ENCODE assay signal across 8 cellular contexts in genomic region chr7:41881313-41882130, GRCh38.
A peak's percentile ranks its signal among the peaks of the same experiment; 100 is the strongest.
DNase-seq lines count a peak whose midpoint lies in the region; ATAC-seq, FAIRE-seq and TF ChIP-seq lines count a peak whose summit lies in the region.

No MANE protein-coding gene starts in this region.

- no peaks in the 10 kb centered on the region for H3K36me3 Mint-ChIP-seq in nephron progenitor cell (ENCODE audit: low read depth)
- H3K36me3 Mint-ChIP-seq in progenitor cell of endocrine pancreas (ENCODE audit: insufficient read depth): no peaks in the 10 kb centered on the region

- CTCF ChIA-PET in HepG2 (lab: Yijun Ruan, JAX; ENCODE audit: low intra/inter-chr PET ratio, low total read pairs): no interaction called here

- intact Hi-C loops in HepG2 (cut with micrococcal nuclease; ENCODE audit: unreplicated experiment) (loop anchor here (10.0 kb wide), 1 partner anchor 997 kb away; no protein-coding TSS in a partner anchor), cardiac septum (cut with DNase I) (no loop called here)

- peaks cover 0 to 4% (median 0%) of the 10 kb centered on the region in 4 donors for H3K27me3 ChIP-seq in liver (ENCODE audit: control insufficient read depth in 4 of 4, insufficient read depth in 4 of 4, low read length in 3 of 4)
- H3K27me3 ChIP-seq in HepG2 (ENCODE audit: control insufficient read depth in 1 of 2, insufficient read depth in 2 of 2, low read length in 2 of 2): no peaks in the 10 kb centered on the region

- H3K79me2 ChIP-seq in HepG2 (ENCODE audit: insufficient read depth, low read length): no peaks in the 10 kb centered on the region

- peaks cover 3% of the 10 kb centered on the region for H3K27me3 Mint-ChIP-seq in nephron progenitor cell (ENCODE audit: low read depth, poor library complexity)
- peaks cover 3% of the 10 kb centered on the region for H3K27me3 Mint-ChIP-seq in progenitor cell of endocrine pancreas

- no TSS peak for BruUV-seq in HepG2 (replicated peaks; lab: Mats Ljungman, UMichigan)

- H3K27ac Mint-ChIP-seq in nephron progenitor cell: no peak overlapping the region
- no peak overlapping the region for H3K27ac Mint-ChIP-seq in progenitor cell of endocrine pancreas

- peak overlapping the region; percentile 30 to 31 for H3K27ac ChIP-seq in liver (ENCODE audit: low read depth in 1 of 2, low read length in 2 of 2)
- H3K27ac ChIP-seq in HepG2 (ENCODE audit: extremely low read length, insufficient read depth, low read length): no peak overlapping the region

- H3K4me3 ChIP-seq in liver (ENCODE audit: low read depth in 1 of 3, low read length in 3 of 3) (no peak overlapping the region), HepG2 (replicated peaks in 1 of 3; ENCODE audit: insufficient read depth in 1 of 3, low read depth in 2 of 3, low read length in 3 of 3) (no peak overlapping the region)

- H2AFZ ChIP-seq in HepG2 (ENCODE audit: low read length): no peak overlapping the region

- no peaks in the 10 kb centered on the region for H3K4me1 ChIP-seq in liver (ENCODE audit: control insufficient read depth in 4 of 4, insufficient read depth in 4 of 4, low read length in 3 of 4)
- H3K4me1 ChIP-seq in HepG2 (ENCODE audit: insufficient read depth, low read length): no peaks in the 10 kb centered on the region

- H3K4me1 Mint-ChIP-seq in nephron progenitor cell (peaks cover 5% of the 10 kb centered on the region), progenitor cell of endocrine pancreas (ENCODE audit: low read depth) (no peaks in the 10 kb centered on the region)

- DNase-seq in HepG2 (ENCODE audit: low spot score): no peak
- DNase-seq in activated CD4-positive, alpha-beta T cell treated with anti-CD3 and anti-CD28 coated beads, Interleukin-2, amount 50 U/mL, for 4 hours: peak; percentile 38 to 49
- DNase-seq in cardiac septum (ENCODE audit: low spot score): peak; percentile 81
- peak; percentile 60 for DNase-seq in stimulated activated CD8-positive, alpha-beta memory T cell treated with anti-CD3 and anti-CD28 coated beads, Interleukin-12 subunit alpha, Interleukin-12 subunit beta, amount 100 ng/mL, for 4 hours (ENCODE audit: low read depth)
- DNase-seq in nephron progenitor cell: no peak
- DNase-seq in progenitor cell of endocrine pancreas (ENCODE audit: low spot score, unreplicated experiment): no peak

- no peak overlapping the region for H3K9ac ChIP-seq in liver (ENCODE audit: low read depth in 1 of 2, low read length in 2 of 2)
- no peak overlapping the region for H3K9ac ChIP-seq in HepG2 (ENCODE audit: insufficient read depth, low read depth, low read length)

- no peak overlapping the region for H3K4me2 ChIP-seq in HepG2 (ENCODE audit: low read depth, low read length)

- H3K36me3 ChIP-seq in liver (ENCODE audit: control insufficient read depth in 4 of 4, insufficient read depth in 3 of 4, low read depth in 1 of 4, low read length in 3 of 4) (no peaks in the 10 kb centered on the region), HepG2 (replicated peaks in 1 of 2; ENCODE audit: control insufficient read depth in 1 of 2, insufficient read depth in 2 of 2, low read length in 2 of 2) (no peaks in the 10 kb centered on the region)

- in situ Hi-C loops in HepG2 (cut with HindIII; ENCODE audit: extremely low pct_ligation_motif_present, low pct_unique_long_range_greater_than_20kb): no loop called here

- no peak for FAIRE-seq in HepG2 (lab: Jason Lieb, UNC)

- H3K4me3 Mint-ChIP-seq in nephron progenitor cell (no peak overlapping the region), progenitor cell of endocrine pancreas (ENCODE audit: low read depth) (no peak overlapping the region)

- H3K9me3 Mint-ChIP-seq in nephron progenitor cell: peaks cover 4% of the 10 kb centered on the region
- no peaks in the 10 kb centered on the region for H3K9me3 Mint-ChIP-seq in progenitor cell of endocrine pancreas (ENCODE audit: low read depth)

- TF ChIP-seq EP300 in HepG2 (IDR thresholded peaks at IDR 0.05; ENCODE audit: low read depth in 2 of 2, low read length in 2 of 2): no peak
- no peak for TF ChIP-seq EP300 in HepG2 (CRISPR knock-in tag; IDR thresholded peaks at IDR 0.05; ENCODE audit: borderline replicate concordance)

- no peak for TF ChIP-seq CTCF in liver (IDR thresholded peaks at IDR 0.05; ENCODE audit: low read depth, low read length, missing input control)
- no peak for TF ChIP-seq CTCF in HepG2 (CRISPR knock-in tag; IDR thresholded peaks at IDR 0.05)
- TF ChIP-seq CTCF in nephron progenitor cell (IDR thresholded peaks at IDR 0.05): no peak
- TF ChIP-seq CTCF in progenitor cell of endocrine pancreas (IDR thresholded peaks at IDR 0.05; ENCODE audit: unreplicated experiment): no peak

- TF ChIP-seq POLR2A in HepG2 (IDR thresholded peaks at IDR 0.05; ENCODE audit: insufficient read depth in 1 of 2, low read depth in 2 of 2, low read length in 2 of 2): no peak

- ATAC-seq in HepG2 (no peak), HG03565 (IDR thresholded peaks at IDR 0.05; ENCODE audit: unreplicated experiment) (peak; percentile 92)

- WGBS in liver: 59% methylated on average over 13 of the region's 13 CpGs
- WGBS in HepG2 (ENCODE audit: low lambda C conversion rate): 56% methylated on average over 13 of the region's 13 CpGs

- POLR2A ChIA-PET in HepG2 (lab: Yijun Ruan, JAX): no interaction called here

- TF ChIP-seq RAD21 in liver (IDR thresholded peaks at IDR 0.05) (peak in 1 of 2 donors; percentile 13), HepG2 (CRISPR knock-in tag; IDR thresholded peaks at IDR 0.05) (no peak)

- no peaks in the 10 kb centered on the region for H3K9me3 ChIP-seq in liver (ENCODE audit: control insufficient read depth in 4 of 4, low read length in 3 of 4)
- no peaks in the 10 kb centered on the region for H3K9me3 ChIP-seq in HepG2 (ENCODE audit: low read length)

- no peaks in the 10 kb centered on the region for H4K20me1 ChIP-seq in HepG2 (ENCODE audit: insufficient read depth, low read length)

TF ChIP-seq in liver, 16 proteins besides CTCF, POLR2A, EP300 and RAD21:
- TF ChIP-seq NR2F2 (IDR thresholded peaks at IDR 0.05) (peak; percentile 86), ZBTB33 (IDR thresholded peaks at IDR 0.05) (no peak)
TF ChIP-seq in liver: peak in this region for 1.

TF ChIP-seq in HepG2, 621 proteins besides CTCF, POLR2A, EP300 and RAD21 (continues in another document):
- TF ChIP-seq, protein P1, sequence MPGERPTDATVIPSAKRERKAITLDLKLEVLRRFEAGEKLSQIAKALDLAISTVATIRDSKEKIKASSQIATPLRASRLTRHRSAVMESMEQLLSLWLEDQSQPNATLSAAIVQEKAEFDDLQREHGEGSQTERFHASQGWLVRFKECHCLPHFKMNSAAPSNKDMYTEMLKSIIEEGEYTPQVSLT (CRISPR knock-in tag; IDR thresholded peaks at IDR 0.05; ENCODE audit: borderline replicate concordance, low read depth): no peak
- TF ChIP-seq ZNF253 (CRISPR knock-in tag; IDR thresholded peaks at IDR 0.05; ENCODE audit: borderline replicate concordance): no peak
- no peak for TF ChIP-seq PHF5A (CRISPR knock-in tag; IDR thresholded peaks at IDR 0.05; ENCODE audit: low read depth, unreplicated experiment)
- TF ChIP-seq NPAS2 (CRISPR knock-in tag; IDR thresholded peaks at IDR 0.05; ENCODE audit: borderline replicate concordance): no peak
- TF ChIP-seq ZNF432 (CRISPR knock-in tag; IDR thresholded peaks at IDR 0.05; ENCODE audit: borderline replicate concordance): no peak
- TF ChIP-seq DR1 (CRISPR knock-in tag; IDR thresholded peaks at IDR 0.05): no peak
- TF ChIP-seq TARDBP (CRISPR knock-in tag; IDR thresholded peaks at IDR 0.05): no peak
- no peak for TF ChIP-seq ATF2 (CRISPR knock-in tag; IDR thresholded peaks at IDR 0.05)
- TF ChIP-seq ZNF3 (CRISPR knock-in tag; IDR thresholded peaks at IDR 0.05): no peak
- no peak for TF ChIP-seq SOX13 (IDR thresholded peaks at IDR 0.05)
- TF ChIP-seq SOX13 (CRISPR knock-in tag; conservative IDR thresholded peaks at IDR 0.05 in 1 of 2, IDR thresholded peaks at IDR 0.05 in 1 of 2): no peak
- no peak for TF ChIP-seq ZNF557 (CRISPR knock-in tag; IDR thresholded peaks at IDR 0.05)
- no peak for TF ChIP-seq ZNF503 (CRISPR knock-in tag; IDR thresholded peaks at IDR 0.05)
- no peak for TF ChIP-seq FOSL1 (CRISPR knock-in tag; IDR thresholded peaks at IDR 0.05; ENCODE audit: borderline replicate concordance)

Comparison
In these comparisons a context has a peak if more than half of its experiments do, and no peak if none do; other contexts are left out.
1. DNase-seq: peak in activated CD4-positive, alpha-beta T cell treated with anti-CD3 and anti-CD28 coated beads, Interleukin-2, amount 50 U/mL, for 4 hours (2 of 2), cardiac septum (single experiment) and stimulated activated CD8-positive, alpha-beta memory T cell treated with anti-CD3 and anti-CD28 coated beads, Interleukin-12 subunit alpha, Interleukin-12 subunit beta, amount 100 ng/mL, for 4 hours (single experiment); none in HepG2 (single experiment), nephron progenitor cell (single experiment) and progenitor cell of endocrine pancreas (single experiment).